ENCODE assay signal across 1 cellular context in genomic region chr6:138555294-138555988, GRCh38.
TF ChIP-seq lines count a peak whose summit lies in the region.

No MANE protein-coding gene starts in this region.

TF ChIP-seq in GM23338, 12 proteins besides CTCF, POLR2A, EP300 and RAD21 (continued from another document):
- TF ChIP-seq ZNF462 (CRISPR knock-in tag; IDR thresholded peaks at IDR 0.05), result peak; percentile 45; the same call in 1 of the 2 replicates
